ENCODE assay signal across 10 cellular contexts in genomic region chr16:49352923-49353322, GRCh38. TPM values are rescaled to one million over a fixed set of nuclear protein-coding genes. Genes with fewer than 3 reads are reported as not detected.
DNase-seq lines count a peak whose midpoint lies in the region; ATAC-seq and TF ChIP-seq lines count a peak whose summit lies in the region.
"Had no signal": no experiment of that assay in that cellular context is flagged by ENCODE, and none has a peak within 500 bp of the region (broad histone marks: within the 10 kb centered on the region; RNA-seq: fewer than 3 reads in every experiment).

No MANE protein-coding gene starts in this region.

- peaks cover 6% of the 10 kb centered on the region for H3K36me3 Mint-ChIP-seq in MCF 10A (ENCODE audit: insufficient read depth, unreplicated experiment)

- H3K9ac ChIP-seq in mammary epithelial cell (ENCODE audit: insufficient read depth, low read length) (no peak overlapping the region), MM.1S (ENCODE audit: low read length) (no peak overlapping the region)

- in situ Hi-C loops in mammary epithelial cell (cut with MboI; ENCODE audit: low sequenced_read_pairs in 2 of 2), result loop anchor here in 1 of 2 donors (10.0 kb wide), 1 partner anchor 62 kb away; no protein-coding TSS in a partner anchor

- intact Hi-C loops in MCF 10A (cut with micrococcal nuclease), result no loop called here
- intact Hi-C loops in mammary epithelial cell (cut with micrococcal nuclease), result loop anchor here (10.0 kb wide), 1 partner anchor 518 kb away; no protein-coding TSS in a partner anchor
- intact Hi-C loops in ascending aorta (cut with DNase I), result loop anchor here (10.0 kb wide), 1 partner anchor 668 kb away; no protein-coding TSS in a partner anchor

- H3K27me3 ChIP-seq in mammary epithelial cell (ENCODE audit: insufficient read depth, low read length) (no peaks in the 10 kb centered on the region), MM.1S (replicated peaks; ENCODE audit: insufficient read depth, low read length) (peaks cover 7% of the 10 kb centered on the region; the same call in 1 of the 2 replicates), ascending aorta (no peaks in the 10 kb centered on the region)

- WGBS in mammary epithelial cell (ENCODE audit: low coverage, missing lambda C conversion rate), result 74% methylated on average over 4 of the region's 5 CpGs

- no peaks in the 10 kb centered on the region for H3K9me2 ChIP-seq in MM.1S (replicated peaks; ENCODE audit: insufficient read depth, low read length)

- POLR2A ChIA-PET in MCF 10A (lab: Yijun Ruan, JAX), result interaction anchor here (0.6 kb wide), 1 partner anchor 486 kb away, joined by 3 read pairs; no protein-coding TSS in a partner anchor

- H3K27ac ChIP-seq in mammary epithelial cell (ENCODE audit: insufficient read depth, low read depth, low read length) (no peak overlapping the region), MM.1S (ENCODE audit: low read length) (no peak overlapping the region), ascending aorta (no peak overlapping the region)
- H3K27ac ChIP-seq: epithelial cell of prostate had no signal

- BruUV-seq in MCF 10A (replicated peaks; lab: Mats Ljungman, UMichigan), result no TSS peak
- BruUV-seq in mammary epithelial cell (replicated peaks; lab: Mats Ljungman, UMichigan), result no TSS peak

- dilution Hi-C loops in mammary epithelial cell (cut with HindIII; ENCODE audit: low sequenced_read_pairs), result no loop called here

- H3K79me2 ChIP-seq in mammary epithelial cell (ENCODE audit: insufficient read depth, low read length), result no peaks in the 10 kb centered on the region
- H3K79me2 ChIP-seq in MM.1S (ENCODE audit: low read length), result no peaks in the 10 kb centered on the region

- no peak overlapping the region for H3K27ac Mint-ChIP-seq in MCF 10A (ENCODE audit: low read depth, unreplicated experiment)

- H3K27me3 Mint-ChIP-seq in MCF 10A (ENCODE audit: insufficient read depth, unreplicated experiment), result peaks cover 46% of the 10 kb centered on the region

- no peaks in the 10 kb centered on the region for H3K4me1 ChIP-seq in mammary epithelial cell (ENCODE audit: insufficient read depth, low read length)
- no peaks in the 10 kb centered on the region for H3K4me1 ChIP-seq in MM.1S (ENCODE audit: low read length)
- H3K4me1 ChIP-seq in ascending aorta, result no peaks in the 10 kb centered on the region

- CTCF ChIA-PET in MCF 10A (lab: Yijun Ruan, JAX), result interaction anchor here (0.7 to 6.5 kb wide), 8 partner anchors 19 to 1761 kb away, joined by 3 to 120 read pairs (median 3); no protein-coding TSS in a partner anchor
- CTCF ChIA-PET in mammary epithelial cell (lab: Charles Lee; ENCODE audit: low non-redundant PET), result interaction anchor here (0.7 kb wide), 1 partner anchor 812 kb away, joined by 3 read pairs; no protein-coding TSS in a partner anchor

- H3F3A ChIP-seq in MM.1S (ENCODE audit: insufficient read depth, low read length), result no peaks in the 10 kb centered on the region

- H3K4me2 ChIP-seq in mammary epithelial cell (ENCODE audit: insufficient read depth, low read depth, low read length), result no peak overlapping the region
- H3K4me2 ChIP-seq in MM.1S (ENCODE audit: low read depth, low read length), result no peak overlapping the region

- TF ChIP-seq CTCF in MCF 10A (IDR thresholded peaks at IDR 0.05; ENCODE audit: unreplicated experiment) (peak; percentile 18), mammary epithelial cell (conservative IDR thresholded peaks at IDR 0.05 in 1 of 2, IDR thresholded peaks at IDR 0.05 in 1 of 2; ENCODE audit: extremely low read depth in 1 of 2, insufficient read depth in 1 of 2, low read depth in 1 of 2, low read length in 2 of 2) (peak in 1 of 2 donors; percentile 13), MM.1S (IDR thresholded peaks at IDR 0.05; ENCODE audit: low read length) (peak; percentile 24; the same call in 1 of the 2 replicates), choroid plexus epithelial cell (conservative IDR thresholded peaks at IDR 0.05; ENCODE audit: low read depth, low read length) (peak; percentile 44), retinal pigment epithelial cell (conservative IDR thresholded peaks at IDR 0.05; ENCODE audit: low read depth, low read length) (peak; percentile 28), ascending aorta (IDR thresholded peaks at IDR 0.05) (no peak)

- no peaks in the 10 kb centered on the region for H3K4me1 Mint-ChIP-seq in MCF 10A (ENCODE audit: insufficient read depth, unreplicated experiment)

- H3K4me3 Mint-ChIP-seq in MCF 10A (ENCODE audit: unreplicated experiment), result no peak overlapping the region

- no peaks in the 10 kb centered on the region for H3K9me3 Mint-ChIP-seq in MCF 10A (ENCODE audit: unreplicated experiment)

- no peaks in the 10 kb centered on the region for H3K36me3 ChIP-seq in mammary epithelial cell (ENCODE audit: insufficient read depth, low read length)
- H3K36me3 ChIP-seq in MM.1S (replicated peaks; ENCODE audit: insufficient read depth, low read length), result no peaks in the 10 kb centered on the region
- H3K36me3 ChIP-seq in ascending aorta, result no peaks in the 10 kb centered on the region

- H3K9me3 ChIP-seq in mammary epithelial cell (replicated peaks; ENCODE audit: insufficient read depth, low read length) (no peaks in the 10 kb centered on the region), MM.1S (replicated peaks; ENCODE audit: insufficient read depth, low read length) (no peaks in the 10 kb centered on the region), ascending aorta (no peaks in the 10 kb centered on the region)

- DNase-seq in MCF 10A (ENCODE audit: unreplicated experiment) (peak; percentile 8), mammary epithelial cell (no peak), MM.1S (no peak), choroid plexus epithelial cell (ENCODE audit: low read depth) (peak; percentile 14), retinal pigment epithelial cell (ENCODE audit: low read depth) (no peak), GF-D8 (lab: John Stamatoyannopoulos, UW) (no peak), ascending aorta (ENCODE audit: low spot score in 2 of 2) (no peak)
- DNase-seq: stimulated activated CD4-positive, alpha-beta T cell treated with anti-CD3 and anti-CD28 coated beads, Interleukin-12 subunit alpha, Interleukin-12 subunit beta, amount 100 ng/mL, for 4 hours had no signal

- no peaks in the 10 kb centered on the region for H4K20me1 ChIP-seq in mammary epithelial cell (ENCODE audit: insufficient read depth, low read length)
- no peaks in the 10 kb centered on the region for H4K20me1 ChIP-seq in MM.1S (ENCODE audit: insufficient read depth, low read length)

- no peak overlapping the region for H2AFZ ChIP-seq in mammary epithelial cell (ENCODE audit: low read depth, low read length)
- H2AFZ ChIP-seq in MM.1S (ENCODE audit: low read length), result no peak overlapping the region

- H3K4me3 ChIP-seq in mammary epithelial cell (replicated peaks in 1 of 3; ENCODE audit: insufficient read depth in 1 of 3, low read depth in 2 of 3, low read length in 3 of 3) (no peak overlapping the region), MM.1S (ENCODE audit: low read length) (no peak overlapping the region), choroid plexus epithelial cell (ENCODE audit: low read depth, low read length) (no peak overlapping the region), retinal pigment epithelial cell (ENCODE audit: low read length) (no peak overlapping the region), ascending aorta (no peak overlapping the region)

- ATAC-seq in HG03432 (IDR thresholded peaks at IDR 0.05; ENCODE audit: unreplicated experiment), result no peak

RNA-seq across cellular contexts. Expression of gene C16orf78, which starts 20.7 kb away (rescaled TPM):
- not detected in 2 replicates for total RNA-seq in MCF 10A (2022)
- total RNA-seq in mammary epithelial cell, result not detected
- not detected for polyA plus RNA-seq in mammary epithelial cell
- polyA minus RNA-seq in mammary epithelial cell, result not detected
- not detected for total RNA-seq in ascending aorta

Comparison
In these comparisons a context has a peak if more than half of its experiments do, and no peak if none do; other contexts are left out.
1. DNase-seq: peak in MCF 10A (single experiment) and choroid plexus epithelial cell (single experiment); none in mammary epithelial cell (single experiment), MM.1S (single experiment), retinal pigment epithelial cell (single experiment), GF-D8 (single experiment) and ascending aorta (0 of 2).
2. CTCF ChIP-seq: peak in MCF 10A (single experiment), MM.1S (single experiment), choroid plexus epithelial cell (single experiment) and retinal pigment epithelial cell (single experiment); none in ascending aorta (0 of 3).